Comparison of ENCODE assay signal across 1 cellular context in the genomic region with DNA sequence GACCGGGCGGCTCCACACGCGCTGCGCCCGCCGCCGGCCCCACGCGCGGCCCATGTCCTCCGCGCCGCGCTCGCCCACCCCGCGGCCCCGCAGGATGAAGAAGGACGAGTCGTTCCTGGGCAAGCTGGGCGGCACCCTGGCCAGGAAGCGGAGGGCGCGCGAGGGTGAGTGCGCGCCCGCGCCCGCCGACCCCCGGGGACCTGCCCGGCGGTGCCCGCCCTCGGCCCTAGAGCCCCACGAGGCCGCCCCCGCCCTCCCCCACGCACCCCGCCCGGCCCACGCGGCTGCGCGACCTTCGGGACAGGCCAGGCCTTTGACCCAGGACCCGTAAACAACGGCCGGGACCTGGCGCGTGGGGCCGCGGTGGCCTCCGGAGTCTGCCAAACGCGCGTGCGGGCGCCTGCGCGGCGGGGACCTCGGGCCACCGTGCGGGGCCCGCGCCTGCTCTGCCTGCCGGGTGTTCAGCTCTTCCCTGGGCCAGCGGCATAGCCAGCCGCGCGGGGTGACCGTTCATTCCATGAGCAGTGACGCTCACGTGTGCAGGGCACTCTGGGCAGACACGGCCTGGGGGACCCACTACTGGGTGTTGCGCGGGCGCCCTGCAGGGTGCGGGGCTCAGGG.
TF ChIP-seq lines count a peak whose summit lies in the region.

A gene with protein sequence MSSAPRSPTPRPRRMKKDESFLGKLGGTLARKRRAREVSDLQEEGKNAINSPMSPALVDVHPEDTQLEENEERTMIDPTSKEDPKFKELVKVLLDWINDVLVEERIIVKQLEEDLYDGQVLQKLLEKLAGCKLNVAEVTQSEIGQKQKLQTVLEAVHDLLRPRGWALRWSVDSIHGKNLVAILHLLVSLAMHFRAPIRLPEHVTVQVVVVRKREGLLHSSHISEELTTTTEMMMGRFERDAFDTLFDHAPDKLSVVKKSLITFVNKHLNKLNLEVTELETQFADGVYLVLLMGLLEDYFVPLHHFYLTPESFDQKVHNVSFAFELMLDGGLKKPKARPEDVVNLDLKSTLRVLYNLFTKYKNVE (plus strand): TSS at position 15 of the 621 bp plus-strand sequence. CDS start 38 bp downstream, at position 53.

TF ChIP-seq in IMR-90, 13 proteins besides CTCF, POLR2A, EP300 and RAD21:
- TF ChIP-seq MXI1 (IDR thresholded peaks at IDR 0.05; ENCODE audit: borderline replicate concordance, low read depth, low read length): peak; percentile 36; the same call in 1 of the 2 replicates
- no peak for TF ChIP-seq SMC3 (IDR thresholded peaks at IDR 0.05; ENCODE audit: low read depth, low read length)
- peak; percentile 47; the same call in 1 of the 2 replicates for TF ChIP-seq BHLHE40 (IDR thresholded peaks at IDR 0.05; ENCODE audit: low read depth, low read length)
TF ChIP-seq in IMR-90: peak in this region for 2.
